15 cellular contexts compared by ENCODE assay signal in the genomic region with DNA sequence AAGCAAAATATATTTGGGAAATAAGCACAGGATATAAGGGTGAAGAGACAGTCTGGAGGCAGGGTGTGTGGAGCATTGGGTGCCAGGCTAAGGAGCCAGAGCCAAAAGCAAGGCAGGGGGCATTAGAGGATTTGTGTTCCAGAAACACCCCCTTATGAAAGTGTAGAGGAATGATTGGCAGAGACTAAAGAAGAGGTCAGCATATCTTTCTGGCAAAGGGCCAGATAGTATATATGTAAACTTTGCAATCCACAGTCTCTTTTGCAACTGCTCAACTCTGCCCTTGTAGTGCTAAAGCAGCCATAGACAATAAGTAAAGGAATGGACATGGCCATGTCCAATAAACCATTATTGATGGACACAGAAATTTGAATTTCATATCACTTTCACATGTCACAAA. TPM values are rescaled to one million over a fixed set of nuclear protein-coding genes. Genes with fewer than 3 reads are reported as not detected.
DNase-seq lines count a peak whose midpoint lies in the region; ATAC-seq and TF ChIP-seq lines count a peak whose summit lies in the region.
"Had no signal": no experiment of that assay in that cellular context is flagged by ENCODE, and none has a peak within 500 bp of the region (broad histone marks: within the 10 kb centered on the region; RNA-seq: fewer than 3 reads in every experiment).

No MANE protein-coding gene starts in this region.

- H3K27ac ChIP-seq in CD4-positive, CD25-positive, alpha-beta regulatory T cell (ENCODE audit: insufficient read depth, low read length, poor library complexity, severe bottlenecking): no peak overlapping the region
- peak overlapping the region; percentile 51 for H3K27ac ChIP-seq in neutrophil
- H3K27ac ChIP-seq: HL-60 had no signal

- H3K27ac Mint-ChIP-seq in CD4-positive, CD25-positive, alpha-beta regulatory T cell: peak overlapping the region in 2 of 3 donors; percentile 15 to 94
- H3K27ac Mint-ChIP-seq: GM23338 had no signal

- H3K9me3 Mint-ChIP-seq in CD4-positive, CD25-positive, alpha-beta regulatory T cell: peaks cover 0 to 2% (median 0%) of the 10 kb centered on the region in 7 donors
- H3K9me3 Mint-ChIP-seq: GM23338 had no signal

- no peaks in the 10 kb centered on the region for H3K36me3 ChIP-seq in CD4-positive, CD25-positive, alpha-beta regulatory T cell (ENCODE audit: control insufficient read depth, insufficient read depth, low read length)
- no peaks in the 10 kb centered on the region for H3K36me3 ChIP-seq in neutrophil

- peaks cover 37% of the 10 kb centered on the region for H3K4me1 ChIP-seq in CD4-positive, CD25-positive, alpha-beta regulatory T cell (ENCODE audit: control insufficient read depth, insufficient read depth, low read length, poor library complexity, severe bottlenecking)
- peaks cover 35 to 50% of the 10 kb centered on the region in 2 experiments for H3K4me1 ChIP-seq in neutrophil (ENCODE audit: control insufficient read depth in 1 of 2, insufficient read depth in 1 of 2, low read depth in 1 of 2, low read length in 1 of 2)

- H3K9me3 ChIP-seq in CD4-positive, CD25-positive, alpha-beta regulatory T cell (ENCODE audit: control insufficient read depth in 2 of 2, low read length in 2 of 2): no peaks in the 10 kb centered on the region
- no peaks in the 10 kb centered on the region for H3K9me3 ChIP-seq in neutrophil

- TF ChIP-seq CTCF in choroid plexus epithelial cell (conservative IDR thresholded peaks at IDR 0.05; ENCODE audit: low read depth, low read length) (no peak), neutrophil (IDR thresholded peaks at IDR 0.05) (no peak)

- H3K36me3 Mint-ChIP-seq in CD4-positive, CD25-positive, alpha-beta regulatory T cell: no peaks in the 10 kb centered on the region

- H3K27me3 Mint-ChIP-seq in CD4-positive, CD25-positive, alpha-beta regulatory T cell: no peaks in the 10 kb centered on the region

- DNase-seq in CD4-positive, CD25-positive, alpha-beta regulatory T cell: no peak
- peak; percentile 1 for DNase-seq in NCI-H226
- DNase-seq in choroid plexus epithelial cell (ENCODE audit: low read depth): peak; percentile 29
- no peak for DNase-seq in NCI-H1417 (lab: John Stamatoyannopoulos, UW)
- DNase-seq in stimulated activated CD4-positive, alpha-beta T cell treated with anti-CD3 and anti-CD28 coated beads, Interleukin-12 subunit alpha, Interleukin-12 subunit beta, amount 100 ng/mL, for 4 hours: no peak
- DNase-seq in activated CD4-positive, alpha-beta T cell treated with anti-CD3 and anti-CD28 coated beads, Interleukin-2, amount 50 U/mL, for 48 hours: no peak
- DNase-seq: AML-193, NCI-H1105, NCI-H1930, NCI-H2171, NCI-H510A treated with DMSO at 0.1 percent for 48 hours, PC-3 had no signal

- no peak overlapping the region for H3K4me3 ChIP-seq in CD4-positive, CD25-positive, alpha-beta regulatory T cell (ENCODE audit: low read depth, low read length)
- no peak overlapping the region for H3K4me3 ChIP-seq in choroid plexus epithelial cell (ENCODE audit: low read depth, low read length)
- H3K4me3 ChIP-seq in neutrophil (ENCODE audit: low read depth in 1 of 2, low read length in 1 of 2): no peak overlapping the region
- H3K4me3 ChIP-seq: GM23338 had no signal

- H3K27me3 ChIP-seq in CD4-positive, CD25-positive, alpha-beta regulatory T cell (ENCODE audit: control insufficient read depth, insufficient read depth, low read length): no peaks in the 10 kb centered on the region
- H3K27me3 ChIP-seq in neutrophil: no peaks in the 10 kb centered on the region

- peaks cover 16 to 55% (median 36%) of the 10 kb centered on the region in 4 donors for H3K4me1 Mint-ChIP-seq in CD4-positive, CD25-positive, alpha-beta regulatory T cell

- H3K4me3 Mint-ChIP-seq in CD4-positive, CD25-positive, alpha-beta regulatory T cell: peak overlapping the region in 1 of 4 donors; percentile 39
- H3K4me3 Mint-ChIP-seq: GM23338 had no signal

- ATAC-seq in CD4-positive, CD25-positive, alpha-beta regulatory T cell (ENCODE audit: low read depth in 2 of 2): no peak
- ATAC-seq: GM23338, PC-3 had no signal

RNA-seq across cellular contexts. Expression of a gene that starts 3.6 kb away (rescaled TPM):
- 17.8 TPM for total RNA-seq in CD4-positive, CD25-positive, alpha-beta regulatory T cell
- 10 to 100 TPM; 17.2 to 20.0 (median 18.9) TPM for polyA plus RNA-seq in CD4-positive, CD25-positive, alpha-beta regulatory T cell

RNA-seq across cellular contexts. Expression of a gene that starts 7.9 kb away (rescaled TPM):
- total RNA-seq in CD4-positive, CD25-positive, alpha-beta regulatory T cell: 31.0 TPM
- polyA plus RNA-seq in CD4-positive, CD25-positive, alpha-beta regulatory T cell: 10 to 100 TPM in 3 of 4 donors, 1 to 10 TPM in 1; 9.6 to 12.1 (median 10.4) TPM

Comparison
In these comparisons a context has a peak if more than half of its experiments do, and no peak if none do; other contexts are left out.
1. DNase-seq: peak in NCI-H226 (single experiment) and choroid plexus epithelial cell (single experiment); none in CD4-positive, CD25-positive, alpha-beta regulatory T cell (0 of 3), NCI-H1417 (0 of 3), stimulated activated CD4-positive, alpha-beta T cell treated with anti-CD3 and anti-CD28 coated beads, Interleukin-12 subunit alpha, Interleukin-12 subunit beta, amount 100 ng/mL, for 4 hours (single experiment) and activated CD4-positive, alpha-beta T cell treated with anti-CD3 and anti-CD28 coated beads, Interleukin-2, amount 50 U/mL, for 48 hours (0 of 2).